8 cellular contexts compared by ENCODE assay signal in the genomic region with DNA sequence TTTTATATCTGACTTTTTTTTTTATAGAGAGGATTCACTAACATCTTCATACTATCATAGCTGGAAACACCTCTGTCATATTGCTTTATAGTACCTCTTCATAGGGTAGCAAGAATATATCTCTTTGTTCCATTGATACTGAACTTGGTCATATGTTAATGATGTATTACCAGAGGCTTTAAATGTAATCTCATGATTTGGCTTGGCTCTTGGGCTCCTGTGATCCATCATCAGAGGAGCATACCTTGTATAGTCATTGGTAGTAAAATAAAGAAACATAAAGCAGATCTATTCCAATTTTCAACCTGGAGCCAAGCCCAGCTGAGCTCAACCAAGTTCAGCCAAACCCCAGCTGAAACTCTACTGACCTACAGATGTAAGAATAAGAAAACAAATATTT. TPM values are rescaled to one million over a fixed set of nuclear protein-coding genes. Genes with fewer than 3 reads are reported as not detected.
"Had no signal": no experiment of that assay in that cellular context is flagged by ENCODE, and none has a peak within 500 bp of the region (broad histone marks: within the 10 kb centered on the region; RNA-seq: fewer than 3 reads in every experiment).

No MANE protein-coding gene starts in this region.

- FAIRE-seq: G401.6, GM12878, GM12891, GM12892, GM18507, GM19239 had no signal

- ATAC-seq: GM12878 had no signal

- H3K4me3 ChIP-seq: GM12878 had no signal

- DNase-seq: GDM1, GF-D8 had no signal

RNA-seq across cellular contexts. Expression of a gene that starts 43.2 kb away (rescaled TPM):
- total RNA-seq: GM12878 had no signal
